In genomic region chr2:201257941-201258665, GRCh38 we compare ENCODE assay signal across 8 cellular contexts. TPM values are rescaled to one million over a fixed set of nuclear protein-coding genes. Genes with fewer than 3 reads are reported as not detected.
A peak's percentile ranks its signal among the peaks of the same experiment; 100 is the strongest.
DNase-seq lines count a peak whose midpoint lies in the region; ATAC-seq and TF ChIP-seq lines count a peak whose summit lies in the region.

No MANE protein-coding gene starts in this region.

- no peaks in the 10 kb centered on the region for H3K36me3 ChIP-seq in testis (ENCODE audit: low read depth, missing control alignments)

- DNase-seq in AG20443 (ENCODE audit: low spot score) (peak; percentile 70), GM19238 (ENCODE audit: insufficient read length, low spot score) (peak; percentile 54), RKO (ENCODE audit: low spot score) (peak; percentile 92), fibroblast of the conjunctiva (ENCODE audit: low read depth) (peak; percentile 81), omental fat pad (ENCODE audit: low spot score) (no peak), testis (peak; percentile 71)

- no peaks in the 10 kb centered on the region for H3K9me3 Mint-ChIP-seq in activated T-helper 17 cell treated with anti-CD3 and anti-CD28 coated beads, Interleukin-2, amount 50 U/mL, for 72 hours

- no peaks in the 10 kb centered on the region for H3K9me3 ChIP-seq in testis

- H3K36me3 Mint-ChIP-seq in activated T-helper 17 cell treated with anti-CD3 and anti-CD28 coated beads, Interleukin-2, amount 50 U/mL, for 72 hours (ENCODE audit: low read depth): peaks cover 75% of the 10 kb centered on the region

- H3K27me3 Mint-ChIP-seq in activated T-helper 17 cell treated with anti-CD3 and anti-CD28 coated beads, Interleukin-2, amount 50 U/mL, for 72 hours: no peaks in the 10 kb centered on the region

- H3K27ac Mint-ChIP-seq in activated T-helper 17 cell treated with anti-CD3 and anti-CD28 coated beads, Interleukin-2, amount 50 U/mL, for 72 hours: peak overlapping the region; percentile 99

- no peaks in the 10 kb centered on the region for H3K27me3 ChIP-seq in testis

- H3K27ac ChIP-seq in testis: peak overlapping the region; percentile 82 to 86

- peaks cover 5% of the 10 kb centered on the region for H3K4me1 ChIP-seq in testis

- intact Hi-C loops in testis (cut with DNase I; ENCODE audit: low total_unique reads): no loop called here

- no peak for TF ChIP-seq POLR2A in testis (IDR thresholded peaks at IDR 0.05)

- peak overlapping the region; percentile 61 to 68 for H3K4me3 ChIP-seq in testis

- TF ChIP-seq CTCF in omental fat pad (IDR thresholded peaks at IDR 0.05) (no peak), testis (IDR thresholded peaks at IDR 0.05) (peak in 1 of 3 experiments; percentile 5)

- peak; percentile 78 for ATAC-seq in HG03432 (IDR thresholded peaks at IDR 0.05; ENCODE audit: unreplicated experiment)
- peak; percentile 65 for ATAC-seq in activated T-helper 17 cell treated with anti-CD3 and anti-CD28 coated beads, Interleukin-2, amount 50 U/mL, for 72 hours (replicated peaks)
- ATAC-seq in omental fat pad (ENCODE audit: low FRiP score): peak; percentile 73

- peaks cover 47% of the 10 kb centered on the region for H3K4me1 Mint-ChIP-seq in activated T-helper 17 cell treated with anti-CD3 and anti-CD28 coated beads, Interleukin-2, amount 50 U/mL, for 72 hours

- peak overlapping the region; percentile 100 for H3K4me3 Mint-ChIP-seq in activated T-helper 17 cell treated with anti-CD3 and anti-CD28 coated beads, Interleukin-2, amount 50 U/mL, for 72 hours

- WGBS in testis, 2 donors: 1 to 4% methylated on average over 11 of the region's 11 CpGs

RNA-seq across cellular contexts. Expression of gene CASP8, which starts 2.2 kb away (rescaled TPM):
- total RNA-seq in activated T-helper 17 cell treated with anti-CD3 and anti-CD28 coated beads, Interleukin-2, amount 50 U/mL, for 72 hours: 100 to 1,000 TPM; 119 to 128 TPM
- total RNA-seq in omental fat pad (10 to 100 TPM; 22.9 to 31.4 (median 26.5) TPM), testis (10 to 100 TPM in 1 of 2 donors, 1 to 10 TPM in 1; 7.4 to 12.5 TPM)
- 9.1 TPM for polyA plus RNA-seq in testis (ENCODE audit: insufficient read depth, low read depth, low replicate concordance)
